Comparison of ENCODE assay signal across 10 cellular contexts in the genomic region with DNA sequence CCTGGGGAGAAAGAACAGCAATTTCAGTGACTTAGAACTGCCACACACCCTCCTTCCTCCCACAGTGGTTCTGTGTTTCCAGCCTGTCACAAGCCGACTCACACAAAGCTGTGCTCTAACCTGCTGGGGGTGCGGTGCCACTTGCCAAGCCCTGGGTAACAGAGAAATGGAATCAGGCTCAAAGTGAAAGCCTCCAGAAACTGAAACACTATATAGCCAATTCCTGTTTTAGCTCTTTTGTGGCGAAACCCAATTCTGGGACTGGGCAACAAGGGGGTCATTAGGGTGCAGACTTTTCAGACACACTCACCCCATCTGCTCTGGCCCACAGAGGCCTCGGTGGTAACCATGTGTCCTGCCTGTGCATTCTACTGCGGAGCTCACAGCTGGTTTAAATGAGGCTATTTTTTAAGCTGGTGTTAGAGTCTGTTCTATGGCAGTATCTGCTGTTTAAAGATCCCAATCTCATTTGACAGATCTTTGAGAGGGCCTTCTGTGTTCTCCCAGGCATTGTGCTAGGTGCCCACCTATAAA. TPM values are rescaled to one million over a fixed set of nuclear protein-coding genes. Genes with fewer than 3 reads are reported as not detected.
DNase-seq lines count a peak whose midpoint lies in the region; ATAC-seq, FAIRE-seq and TF ChIP-seq lines count a peak whose summit lies in the region.
"Had no signal": no experiment of that assay in that cellular context is flagged by ENCODE, and none has a peak within 500 bp of the region (broad histone marks: within the 10 kb centered on the region; RNA-seq: fewer than 3 reads in every experiment).

No MANE protein-coding gene starts in this region.

- RAD21 ChIA-PET in GM12878 (lab: Charles Lee; ENCODE audit: unreplicated experiment): interaction anchor here (1.4 kb wide), 1 partner anchor 22 kb away, joined by 3 read pairs; no protein-coding TSS in a partner anchor

- H3K4me2 ChIP-seq in GM12878 (ENCODE audit: control insufficient read depth, insufficient read depth): peak overlapping the region; percentile 81

- no peak overlapping the region for H3K27ac Mint-ChIP-seq in stimulated activated effector memory CD8-positive, alpha-beta T cell treated with anti-CD3 and anti-CD28 coated beads, Interleukin-12 subunit alpha, Interleukin-12 subunit beta, amount 100 ng/mL, for 72 hours

- H3K9ac ChIP-seq in GM12878 (ENCODE audit: control insufficient read depth, insufficient read depth, low read length): peak overlapping the region; percentile 51

- H3K4me1 ChIP-seq in GM12878 (ENCODE audit: control insufficient read depth, insufficient read depth, low read length) (peaks cover 21% of the 10 kb centered on the region), thyroid gland (no peaks in the 10 kb centered on the region)

- no peaks in the 10 kb centered on the region; a peak in 2 of 4 replicates for H3K36me3 ChIP-seq in GM12878 (ENCODE audit: control insufficient read depth in 2 of 2, insufficient read depth in 2 of 2, low read length in 1 of 2)
- H3K36me3 ChIP-seq in thyroid gland: no peaks in the 10 kb centered on the region
- H3K36me3 ChIP-seq: neutrophil had no signal

- H3K4me3 Mint-ChIP-seq in stimulated activated effector memory CD8-positive, alpha-beta T cell treated with anti-CD3 and anti-CD28 coated beads, Interleukin-12 subunit alpha, Interleukin-12 subunit beta, amount 100 ng/mL, for 72 hours: no peak overlapping the region

- H3K27ac ChIP-seq in GM12878 (ENCODE audit: control insufficient read depth, insufficient read depth) (peak overlapping the region; percentile 52), thyroid gland (no peak overlapping the region)
- H3K27ac ChIP-seq: 22Rv1, neutrophil had no signal

- no peaks in the 10 kb centered on the region for H4K20me1 ChIP-seq in GM12878 (ENCODE audit: control insufficient read depth, insufficient read depth)

- in situ Hi-C loops in GM12878 (cut with MboI): no loop called here

- no peaks in the 10 kb centered on the region for H3K27me3 ChIP-seq in GM12878 (replicated peaks in 1 of 2; ENCODE audit: control insufficient read depth in 2 of 2, insufficient read depth in 2 of 2, low read length in 1 of 2)
- H3K27me3 ChIP-seq in thyroid gland: no peaks in the 10 kb centered on the region
- H3K27me3 ChIP-seq: neutrophil had no signal

- no peak for TF ChIP-seq POLR2A in GM12878 (IDR thresholded peaks at IDR 0.05; ENCODE audit: low read depth, low read length)
- TF ChIP-seq POLR2A in thyroid gland (IDR thresholded peaks at IDR 0.05): no peak

- no peak for TF ChIP-seq CTCF in GM12878 (IDR thresholded peaks at IDR 0.05 in 2 of 3, conservative IDR thresholded peaks at IDR 0.05 in 1 of 3; ENCODE audit: control insufficient read depth in 2 of 3, extremely low read depth in 1 of 3, insufficient read depth in 1 of 3, low read depth in 3 of 3, low read length in 3 of 3)
- no peak for TF ChIP-seq CTCF in thyroid gland (IDR thresholded peaks at IDR 0.05)

- CTCF ChIA-PET in GM12878 (lab: Yijun Ruan, JAX): interaction anchor here (0.5 to 1.8 kb wide), 6 partner anchors 9 to 44 kb away, joined by 3 to 11 read pairs (median 3); no protein-coding TSS in a partner anchor

- ATAC-seq in HG02973 (IDR thresholded peaks at IDR 0.05; ENCODE audit: unreplicated experiment): peak; percentile 81
- ATAC-seq in GM12878: peak; percentile 92
- ATAC-seq in stimulated activated effector memory CD8-positive, alpha-beta T cell treated with anti-CD3 and anti-CD28 coated beads, Interleukin-12 subunit alpha, Interleukin-12 subunit beta, amount 100 ng/mL, for 72 hours: peak; percentile 44

- DNase-seq in NCI-H82 (lab: John Stamatoyannopoulos, UW) (peak; percentile 55), NCI-H82 treated with DMSO at 0.1 percent for 48 hours (lab: John Stamatoyannopoulos, UW; ENCODE audit: unreplicated experiment) (no peak), GM12878 (ENCODE audit: low read depth, low spot score) (peak; percentile 54), thyroid gland (no peak), NCI-H2081 (lab: John Stamatoyannopoulos, UW) (no peak), OCI-M1 (lab: John Stamatoyannopoulos, UW) (no peak)
- no peak for DNase-seq in stimulated activated effector memory CD8-positive, alpha-beta T cell treated with anti-CD3 and anti-CD28 coated beads, Interleukin-12 subunit alpha, Interleukin-12 subunit beta, amount 100 ng/mL, for 72 hours (ENCODE audit: low spot score in 2 of 2)

- peaks cover 18% of the 10 kb centered on the region for H3K4me1 Mint-ChIP-seq in stimulated activated effector memory CD8-positive, alpha-beta T cell treated with anti-CD3 and anti-CD28 coated beads, Interleukin-12 subunit alpha, Interleukin-12 subunit beta, amount 100 ng/mL, for 72 hours

- H3K4me3 ChIP-seq in GM12878 (no peak overlapping the region), thyroid gland (replicated peaks in 1 of 3) (no peak overlapping the region)

- peak overlapping the region; percentile 54 for H2AFZ ChIP-seq in GM12878 (ENCODE audit: control insufficient read depth, low read depth, low read length)

- H3K9me3 ChIP-seq in GM12878 (replicated peaks; ENCODE audit: control insufficient read depth, insufficient read depth, low read length) (no peaks in the 10 kb centered on the region; the same call in 2 of the 3 replicates), thyroid gland (no peaks in the 10 kb centered on the region)
- H3K9me3 ChIP-seq: neutrophil had no signal

- no peak for TF ChIP-seq RAD21 in GM12878 (IDR thresholded peaks at IDR 0.05; ENCODE audit: insufficient read depth, low read depth, low read length)

- H3K9me3 Mint-ChIP-seq in stimulated activated effector memory CD8-positive, alpha-beta T cell treated with anti-CD3 and anti-CD28 coated beads, Interleukin-12 subunit alpha, Interleukin-12 subunit beta, amount 100 ng/mL, for 72 hours: no peaks in the 10 kb centered on the region

- 23% methylated on average over 5 of the region's 5 CpGs for WGBS in GM12878 (ENCODE audit: insufficient coverage, insufficient replicate concordance, low lambda C conversion rate, missing lambda C conversion rate)
- 76 to 81% methylated on average over 5 of the region's 5 CpGs for WGBS in thyroid gland, 2 donors

- peaks cover 18% of the 10 kb centered on the region for H3K36me3 Mint-ChIP-seq in stimulated activated effector memory CD8-positive, alpha-beta T cell treated with anti-CD3 and anti-CD28 coated beads, Interleukin-12 subunit alpha, Interleukin-12 subunit beta, amount 100 ng/mL, for 72 hours

- peak; percentile 77 for FAIRE-seq in GM12878 (lab: Jason Lieb, UNC)

- H3K79me2 ChIP-seq in GM12878 (ENCODE audit: control insufficient read depth, insufficient read depth, low read length): no peaks in the 10 kb centered on the region; the same call in 1 of the 2 replicates

- intact Hi-C loops in GM12878 (cut with micrococcal nuclease; ENCODE audit: unreplicated experiment) (no loop called here), thyroid gland (cut with DNase I) (no loop called here)

- POLR2A ChIA-PET in GM12878 (lab: Charles Lee): no interaction called here

- no peak for TF ChIP-seq EP300 in GM12878 (IDR thresholded peaks at IDR 0.05; ENCODE audit: borderline replicate concordance in 1 of 2, control insufficient read depth in 1 of 2, low read depth in 2 of 2, low read length in 2 of 2)

- BruUV-seq in GM12878 (replicated peaks; lab: Mats Ljungman, UMichigan): no TSS peak

- SMC1A ChIA-PET in GM12878 (lab: Charles Lee; ENCODE audit: uncharacterized antibody, unreplicated experiment): interaction anchor here (0.7 to 1.4 kb wide), 9 partner anchors 10 to 49 kb away, joined by 3 to 5 read pairs (median 3); a partner anchor contains a TSS

TF ChIP-seq in GM12878, 131 proteins besides CTCF, POLR2A, EP300 and RAD21 (continues in another document):
- TF ChIP-seq RUNX3 (IDR thresholded peaks at IDR 0.05; ENCODE audit: low read length): peak; percentile 29; the same call in 1 of the 2 replicates
- TF ChIP-seq YBX1 (IDR thresholded peaks at IDR 0.05): no peak
- peak; percentile 24; the same call in 1 of the 2 replicates for TF ChIP-seq EED (IDR thresholded peaks at IDR 0.05; ENCODE audit: low read depth)

RNA-seq across cellular contexts. Expression of a gene that starts 15.2 kb away (rescaled TPM):
- 27.3 and 40.9 TPM in 2 replicates for total RNA-seq in GM12878 (2013; cell fraction: nucleolus; rRNA removed)
- total RNA-seq in GM12878 (2014; rRNA removed): 17.4 and 23.6 TPM in 2 replicates
- total RNA-seq in GM12878 (2014; rRNA removed; fragmentation: Illumina TruSeq; extraction: Trizol): 38.4 and 40.2 TPM in 2 replicates
- total RNA-seq in GM12878 (2021): 35.6 and 40.7 TPM in 2 replicates
- 9.8 TPM for polyA plus RNA-seq in GM12878 (2011; ENCODE audit: low read depth)
- polyA plus RNA-seq in GM12878 (2011; rRNA removed): 40.2 and 70.8 TPM in 2 replicates
- 13.8 and 19.5 TPM in 2 replicates for polyA plus RNA-seq in GM12878 (2011; cell fraction: cytosol; rRNA removed)
- polyA plus RNA-seq in GM12878 (2011; cell fraction: nucleus; rRNA removed): 12.1 and 18.7 TPM in 2 replicates
- polyA plus RNA-seq in GM12878 (2012): 17.9 and 29.4 TPM in 2 replicates
- 37.2 and 47.4 TPM in 2 replicates for polyA plus RNA-seq in GM12878 (2014; fragmentation: Illumina TruSeq; extraction: Trizol)
- polyA plus RNA-seq in GM12878 (2014; fragmentation: Nextera tagmentation; extraction: Ambion mirVana): 10 to 100 TPM; 56.1 to 62.4 TPM
- 15.9 and 22.7 TPM in 2 replicates for polyA plus RNA-seq in GM12878 (2014; rRNA removed)
- polyA plus RNA-seq in GM12878 (2016; fragmentation: Nextera tagmentation; extraction: Ambion mirVana): 10 to 100 TPM; 45.6 to 48.5 TPM
- 7.2 and 8.9 TPM in 2 replicates for polyA minus RNA-seq in GM12878 (2011; rRNA and poly(A)+ RNA removed)
- polyA minus RNA-seq in GM12878 (2011; cell fraction: cytosol; rRNA and poly(A)+ RNA removed): 4.0 and 5.9 TPM in 2 replicates
- 9.1 and 12.2 TPM in 2 replicates for polyA minus RNA-seq in GM12878 (2011; cell fraction: nucleus; rRNA and poly(A)+ RNA removed)
- 10 to 100 TPM; 14.4 to 18.8 (median 16.7) TPM for total RNA-seq in thyroid gland

RNA-seq across cellular contexts. Expression of a gene that starts 42.8 kb away (rescaled TPM):
- 45.2 and 53.4 TPM in 2 replicates for total RNA-seq in GM12878 (2013; cell fraction: nucleolus; rRNA removed)
- total RNA-seq in GM12878 (2014; rRNA removed): 22.2 and 27.5 TPM in 2 replicates
- total RNA-seq in GM12878 (2014; rRNA removed; fragmentation: Illumina TruSeq; extraction: Trizol): 23.6 and 24.2 TPM in 2 replicates
- total RNA-seq in GM12878 (2021): 15.6 and 18.5 TPM in 2 replicates
- 6.8 TPM for polyA plus RNA-seq in GM12878 (2011; ENCODE audit: low read depth)
- polyA plus RNA-seq in GM12878 (2011; rRNA removed): 22.8 and 34.2 TPM in 2 replicates
- 10.4 and 12.2 TPM in 2 replicates for polyA plus RNA-seq in GM12878 (2011; cell fraction: cytosol; rRNA removed)
- polyA plus RNA-seq in GM12878 (2011; cell fraction: nucleus; rRNA removed): 7.3 and 8.7 TPM in 2 replicates
- polyA plus RNA-seq in GM12878 (2012): 11.2 and 12.2 TPM in 2 replicates
- 19.9 and 20.1 TPM in 2 replicates for polyA plus RNA-seq in GM12878 (2014; fragmentation: Illumina TruSeq; extraction: Trizol)
- polyA plus RNA-seq in GM12878 (2014; fragmentation: Nextera tagmentation; extraction: Ambion mirVana): 1 to 10 TPM; 3.6 to 6.2 TPM
- polyA plus RNA-seq in GM12878 (2014; rRNA removed): 9.2 and 10.1 TPM in 2 replicates
- polyA plus RNA-seq in GM12878 (2016; fragmentation: Nextera tagmentation; extraction: Ambion mirVana): 10 to 100 TPM; 12.1 to 15.4 TPM
- polyA minus RNA-seq in GM12878 (2011; rRNA and poly(A)+ RNA removed): 34.8 and 102 TPM in 2 replicates
- 15.2 and 17.3 TPM in 2 replicates for polyA minus RNA-seq in GM12878 (2011; cell fraction: cytosol; rRNA and poly(A)+ RNA removed)
- 16.2 and 21.2 TPM in 2 replicates for polyA minus RNA-seq in GM12878 (2011; cell fraction: nucleus; rRNA and poly(A)+ RNA removed)
- 10 to 100 TPM; 27.5 to 41.0 (median 38.9) TPM for total RNA-seq in thyroid gland

Comparison
In these comparisons a context has a peak if more than half of its experiments do, and no peak if none do; other contexts are left out.
1. DNase-seq: peak in NCI-H82 (single experiment) and GM12878 (single experiment); none in NCI-H82 treated with DMSO at 0.1 percent for 48 hours (single experiment), stimulated activated effector memory CD8-positive, alpha-beta T cell treated with anti-CD3 and anti-CD28 coated beads, Interleukin-12 subunit alpha, Interleukin-12 subunit beta, amount 100 ng/mL, for 72 hours (0 of 2), thyroid gland (0 of 2), NCI-H2081 (0 of 2) and OCI-M1 (single experiment).
2. Peak in every context shown above with its lines, with median percentiles within 50 percentile points of each other: ATAC-seq.